Comparison of ENCODE assay signal across 28 cellular contexts in genomic region chr9:78303377-78304062, GRCh38. TPM values are rescaled to one million over a fixed set of nuclear protein-coding genes. Genes with fewer than 3 reads are reported as not detected.
DNase-seq lines count a peak whose midpoint lies in the region; ATAC-seq, FAIRE-seq and TF ChIP-seq lines count a peak whose summit lies in the region.
"Had no signal": no experiment of that assay in that cellular context is flagged by ENCODE, and none has a peak within 500 bp of the region (broad histone marks: within the 10 kb centered on the region; RNA-seq: fewer than 3 reads in every experiment).

No MANE protein-coding gene starts in this region.

- H3K9me3 Mint-ChIP-seq in activated naive CD4-positive, alpha-beta T cell treated with anti-CD3 and anti-CD28 coated beads, Interleukin-2, amount 10 ng/mL, durations not matched to agents 7 days and 5 days: no peaks in the 10 kb centered on the region
- H3K9me3 Mint-ChIP-seq: CD8-positive, alpha-beta memory T cell; HFFc6 had no signal

- TF ChIP-seq CTCF in SK-N-SH (IDR thresholded peaks at IDR 0.05): no peak
- TF ChIP-seq CTCF in body of pancreas (IDR thresholded peaks at IDR 0.05): peak in 2 of 7 experiments; percentile 4 to 15
- TF ChIP-seq CTCF in pancreas (IDR thresholded peaks at IDR 0.05): no peak

- H3K79me2 ChIP-seq in SK-N-SH (ENCODE audit: insufficient read depth): no peaks in the 10 kb centered on the region; the same call in 1 of the 2 replicates

- ATAC-seq in SK-N-SH treated with all-trans-retinoic acid at 6 μM for 48 hours: no peak
- ATAC-seq in body of pancreas: peak; percentile 91
- peak; percentile 83 to 92 (median 88) for ATAC-seq in pancreas
- ATAC-seq: GM12878 had no signal

- H3K36me3 ChIP-seq in SK-N-SH (replicated peaks in 1 of 2; ENCODE audit: control insufficient read depth in 1 of 2, insufficient read depth in 2 of 2, low read length in 1 of 2) (peaks cover 31 to 61% of the 10 kb centered on the region in 2 experiments), body of pancreas (replicated peaks in 1 of 2; ENCODE audit: insufficient read depth in 1 of 2, low read depth in 2 of 2) (no peaks in the 10 kb centered on the region), pancreas (no peaks in the 10 kb centered on the region)

- no peak for TF ChIP-seq EP300 in SK-N-SH (IDR thresholded peaks at IDR 0.05; ENCODE audit: borderline replicate concordance in 1 of 2, low read depth in 1 of 2, low read length in 1 of 2)

- DNase-seq in SK-N-SH: no peak
- no peak for DNase-seq in activated naive CD4-positive, alpha-beta T cell treated with anti-CD3 and anti-CD28 coated beads, Interleukin-2, amount 10 ng/mL, durations not matched to agents 7 days and 5 days
- no peak for DNase-seq in activated naive CD4-positive, alpha-beta T cell (lab: John Stamatoyannopoulos, UW)
- DNase-seq in body of pancreas: peak; percentile 83 to 93 (median 90)
- peak in 4 of 6 donors; percentile 82 to 87 (median 84) for DNase-seq in pancreas
- no peak for DNase-seq in glomerular visceral epithelial cell (ENCODE audit: extremely low spot score)
- DNase-seq: BE2C; CD8-positive, alpha-beta memory T cell; DMS 273 treated with DMSO at 0.1 percent for 48 hours; DMS79; EL; GDM1; GM23248; H9; HFFc6; KBM-7; MG63; NCI-H1105 treated with DMSO at 0.1 percent for 48 hours; NCI-H2029; NCI-H446 treated with DMSO at 0.1 percent for 48 hours; NCI-H526; Right ventricle myocardium superior; RPMI8226 had no signal

- H3K36me3 Mint-ChIP-seq in activated naive CD4-positive, alpha-beta T cell treated with anti-CD3 and anti-CD28 coated beads, Interleukin-2, amount 10 ng/mL, durations not matched to agents 7 days and 5 days: peaks cover 58% of the 10 kb centered on the region

- peak overlapping the region in 1 of 2 experiments; percentile 3; a peak in 1 of 4 replicates for H3K27ac ChIP-seq in SK-N-SH (ENCODE audit: low read depth in 2 of 2, low read length in 1 of 2)
- H3K27ac ChIP-seq in body of pancreas: peak overlapping the region; percentile 70 to 85 (median 76)
- peak overlapping the region; percentile 35 to 75 (median 55) for H3K27ac ChIP-seq in pancreas
- H3K27ac ChIP-seq: 22Rv1, GM23248 had no signal

- peak overlapping the region; percentile 12 for H3K27ac Mint-ChIP-seq in activated naive CD4-positive, alpha-beta T cell treated with anti-CD3 and anti-CD28 coated beads, Interleukin-2, amount 10 ng/mL, durations not matched to agents 7 days and 5 days
- H3K27ac Mint-ChIP-seq: CD8-positive, alpha-beta memory T cell; H9; HFFc6 had no signal

- no peak overlapping the region for H3K4me3 Mint-ChIP-seq in activated naive CD4-positive, alpha-beta T cell treated with anti-CD3 and anti-CD28 coated beads, Interleukin-2, amount 10 ng/mL, durations not matched to agents 7 days and 5 days
- H3K4me3 Mint-ChIP-seq: CD14-positive monocyte; CD8-positive, alpha-beta memory T cell; H9; HFFc6 had no signal

- FAIRE-seq in pancreas (lab: Jason Lieb, UNC): no peak
- FAIRE-seq: GM12878, HTR-8/SVneo had no signal

- POLR2A ChIA-PET in SK-N-SH (lab: Yijun Ruan, JAX): interaction anchor here (1.2 kb wide), 1 partner anchor 12 kb away, joined by 4 read pairs; no protein-coding TSS in a partner anchor

- H3K4me1 Mint-ChIP-seq in activated naive CD4-positive, alpha-beta T cell treated with anti-CD3 and anti-CD28 coated beads, Interleukin-2, amount 10 ng/mL, durations not matched to agents 7 days and 5 days: peaks cover 19% of the 10 kb centered on the region

- H3K9ac ChIP-seq in SK-N-SH: no peak overlapping the region
- H3K9ac ChIP-seq: GM23248 had no signal

- H3K4me1 ChIP-seq in SK-N-SH (ENCODE audit: control insufficient read depth in 1 of 2, insufficient read depth in 2 of 2, low read depth in 1 of 2, low read length in 1 of 2) (peaks cover 0 to 29% of the 10 kb centered on the region in 2 experiments; a peak in 2 of 4 replicates), body of pancreas (peaks cover 69% of the 10 kb centered on the region), pancreas (peaks cover 26 to 34% (median 30%) of the 10 kb centered on the region in 3 donors)
- H3K4me1 ChIP-seq: BE2C had no signal

- intact Hi-C loops in body of pancreas (cut with DNase I): no loop called here
- intact Hi-C loops in pancreas (cut with DNase I): no loop called here

- WGBS in SK-N-SH (ENCODE audit: low lambda C conversion rate): 95% methylated on average over 3 of the region's 3 CpGs
- WGBS in body of pancreas, 2 donors: 39 to 45% methylated on average over 3 of the region's 3 CpGs
- 40 to 44% methylated on average over 3 of the region's 3 CpGs for WGBS in pancreas, 2 donors

- no peak for TF ChIP-seq POLR2A in body of pancreas (IDR thresholded peaks at IDR 0.05)

- TF ChIP-seq RAD21 in SK-N-SH (IDR thresholded peaks at IDR 0.05; ENCODE audit: low read length): no peak

- H3K27me3 Mint-ChIP-seq in activated naive CD4-positive, alpha-beta T cell treated with anti-CD3 and anti-CD28 coated beads, Interleukin-2, amount 10 ng/mL, durations not matched to agents 7 days and 5 days: no peaks in the 10 kb centered on the region

- no peaks in the 10 kb centered on the region for H3K9me2 ChIP-seq in SK-N-SH

- H2AFZ ChIP-seq in SK-N-SH (ENCODE audit: low read depth): no peak overlapping the region
- H2AFZ ChIP-seq: GM23248 had no signal

- H3F3A ChIP-seq in SK-N-SH (replicated peaks; ENCODE audit: insufficient read depth): no peaks in the 10 kb centered on the region

- H3K4me3 ChIP-seq in SK-N-SH (ENCODE audit: low read depth in 2 of 2, low read length in 1 of 2) (no peak overlapping the region), body of pancreas (no peak overlapping the region), pancreas (no peak overlapping the region)
- H3K4me3 ChIP-seq: GM12878, GM23248, MG63 had no signal

- no peaks in the 10 kb centered on the region for H4K20me1 ChIP-seq in SK-N-SH (ENCODE audit: insufficient read depth)

- H3K27me3 ChIP-seq in SK-N-SH (ENCODE audit: insufficient read depth): no peaks in the 10 kb centered on the region
- H3K27me3 ChIP-seq in body of pancreas: no peaks in the 10 kb centered on the region
- no peaks in the 10 kb centered on the region for H3K27me3 ChIP-seq in pancreas
- H3K27me3 ChIP-seq: BE2C, MG63 had no signal

- H3K9me3 ChIP-seq in SK-N-SH (no peaks in the 10 kb centered on the region), body of pancreas (no peaks in the 10 kb centered on the region), pancreas (no peaks in the 10 kb centered on the region)
- H3K9me3 ChIP-seq: BE2C, MG63 had no signal

- CTCF ChIA-PET in SK-N-SH (lab: Yijun Ruan, JAX): interaction anchor here (1.4 to 2.3 kb wide), 2 partner anchors 65 to 66 kb away, joined by 3 to 7 read pairs; no protein-coding TSS in a partner anchor
- CTCF ChIA-PET in activated naive CD4-positive, alpha-beta T cell treated with anti-CD3 and anti-CD28 coated beads, Interleukin-2, amount 10 ng/mL, durations not matched to agents 7 days and 5 days (lab: Charles Lee): interaction anchor here (1.3 kb wide), 1 partner anchor 62 kb away, joined by 3 read pairs; no protein-coding TSS in a partner anchor

- no peak overlapping the region for H3K4me2 ChIP-seq in SK-N-SH

TF ChIP-seq in SK-N-SH, 30 proteins besides CTCF, POLR2A, EP300 and RAD21:
- TF ChIP-seq RCOR1 (IDR thresholded peaks at IDR 0.05; ENCODE audit: low read length) (peak; percentile 19; the same call in 1 of the 2 replicates), TEAD4 (IDR thresholded peaks at IDR 0.05; ENCODE audit: borderline replicate concordance, insufficient read depth) (no peak), MXI1 (IDR thresholded peaks at IDR 0.05; ENCODE audit: low read depth, low read length) (no peak), JUND (IDR thresholded peaks at IDR 0.05) (no peak), GATA2 (CRISPR knock-in tag; IDR thresholded peaks at IDR 0.05) (peak; percentile 8; the same call in 1 of the 2 replicates)
TF ChIP-seq in SK-N-SH: peak in this region for 2.

TF ChIP-seq in SK-N-SH treated with all-trans-retinoic acid at 6 μM for 48 hours, 23 proteins besides CTCF, POLR2A, EP300 and RAD21 (continues in another document):
- TF ChIP-seq, protein P1, sequence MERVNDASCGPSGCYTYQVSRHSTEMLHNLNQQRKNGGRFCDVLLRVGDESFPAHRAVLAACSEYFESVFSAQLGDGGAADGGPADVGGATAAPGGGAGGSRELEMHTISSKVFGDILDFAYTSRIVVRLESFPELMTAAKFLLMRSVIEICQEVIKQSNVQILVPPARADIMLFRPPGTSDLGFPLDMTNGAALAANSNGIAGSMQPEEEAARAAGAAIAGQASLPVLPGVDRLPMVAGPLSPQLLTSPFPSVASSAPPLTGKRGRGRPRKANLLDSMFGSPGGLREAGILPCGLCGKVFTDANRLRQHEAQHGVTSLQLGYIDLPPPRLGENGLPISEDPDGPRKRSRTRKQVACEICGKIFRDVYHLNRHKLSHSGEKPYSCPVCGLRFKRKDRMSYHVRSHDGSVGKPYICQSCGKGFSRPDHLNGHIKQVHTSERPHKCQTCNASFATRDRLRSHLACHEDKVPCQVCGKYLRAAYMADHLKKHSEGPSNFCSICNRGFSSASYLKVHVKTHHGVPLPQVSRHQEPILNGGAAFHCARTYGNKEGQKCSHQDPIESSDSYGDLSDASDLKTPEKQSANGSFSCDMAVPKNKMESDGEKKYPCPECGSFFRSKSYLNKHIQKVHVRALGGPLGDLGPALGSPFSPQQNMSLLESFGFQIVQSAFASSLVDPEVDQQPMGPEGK (CRISPR knock-in tag; IDR thresholded peaks at IDR 0.05; ENCODE audit: borderline replicate concordance): no peak
- no peak for TF ChIP-seq TOX (CRISPR knock-in tag; IDR thresholded peaks at IDR 0.05; ENCODE audit: borderline replicate concordance)
- TF ChIP-seq RARB (CRISPR knock-in tag; IDR thresholded peaks at IDR 0.05): no peak
- no peak for TF ChIP-seq ZNF8 (CRISPR knock-in tag; IDR thresholded peaks at IDR 0.05)
- TF ChIP-seq OSR1 (CRISPR knock-in tag; IDR thresholded peaks at IDR 0.05): no peak
- TF ChIP-seq TCF4 (CRISPR knock-in tag; IDR thresholded peaks at IDR 0.05; ENCODE audit: borderline replicate concordance): no peak
- no peak for TF ChIP-seq ESRRG (CRISPR knock-in tag; IDR thresholded peaks at IDR 0.05)
- TF ChIP-seq PPARA (CRISPR knock-in tag; IDR thresholded peaks at IDR 0.05; ENCODE audit: borderline replicate concordance): no peak

RNA-seq across cellular contexts. Expression of gene PSAT1, which starts 6.6 kb away (rescaled TPM):
- polyA plus RNA-seq in SK-N-SH (2012; rRNA removed) (37.0 and 52.4 TPM in 2 replicates), pancreas (1 to 10 TPM; 9.0 to 9.1 TPM)
- 48.1 and 52.2 TPM in 2 replicates for polyA plus RNA-seq in SK-N-SH (2012; cell fraction: cytosol; rRNA removed)
- polyA plus RNA-seq in SK-N-SH (2012; cell fraction: nucleus; rRNA removed): 18.5 and 43.2 TPM in 2 replicates
- total RNA-seq in body of pancreas (10 to 100 TPM; 21.8 to 49.3 TPM), pancreas (100 to 1,000 TPM in 1 of 6 donors, 10 to 100 TPM in 5; 16.5 to 189 (median 27.8) TPM)

Comparison
In these comparisons a context has a peak if more than half of its experiments do, and no peak if none do; other contexts are left out.
1. DNase-seq: peak in body of pancreas (4 of 4) and pancreas (4 of 6); none in SK-N-SH (single experiment), activated naive CD4-positive, alpha-beta T cell treated with anti-CD3 and anti-CD28 coated beads, Interleukin-2, amount 10 ng/mL, durations not matched to agents 7 days and 5 days (single experiment), activated naive CD4-positive, alpha-beta T cell (0 of 4) and glomerular visceral epithelial cell (single experiment).